In the genomic region with DNA sequence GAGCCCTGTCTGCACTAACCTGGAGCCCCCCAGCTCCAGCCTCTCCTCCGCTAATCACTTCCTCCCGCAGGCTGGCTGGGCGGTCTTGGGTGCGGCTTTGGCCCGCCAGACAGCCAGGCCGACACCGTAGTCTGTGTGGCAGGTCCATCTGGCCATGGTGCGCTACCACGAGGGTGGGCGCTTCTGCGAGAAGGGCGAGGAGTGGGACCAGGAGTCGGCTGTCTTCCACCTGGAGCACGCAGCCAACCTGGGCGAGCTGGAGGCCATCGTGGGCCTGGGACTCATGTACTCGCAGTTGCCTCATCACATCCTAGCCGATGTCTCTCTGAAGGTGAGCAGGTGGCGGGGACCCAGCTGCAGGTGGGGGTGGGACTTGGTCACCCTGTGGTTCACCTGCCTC, we compare ENCODE assay signal across 22 cellular contexts. TPM values are rescaled to one million over a fixed set of nuclear protein-coding genes. Genes with fewer than 3 reads are reported as not detected.
A peak's percentile ranks its signal among the peaks of the same experiment; 100 is the strongest.
DNase-seq lines count a peak whose midpoint lies in the region; ATAC-seq, FAIRE-seq and TF ChIP-seq lines count a peak whose summit lies in the region.
"Had no signal": no experiment of that assay in that cellular context is flagged by ENCODE, and none has a peak within 500 bp of the region (broad histone marks: within the 10 kb centered on the region; RNA-seq: fewer than 3 reads in every experiment).

No MANE protein-coding gene starts in this region.

- H2AK5ac ChIP-seq in neuronal stem cell (ENCODE audit: low read depth, low read length) = no peak overlapping the region

- no peak overlapping the region for H4K8ac ChIP-seq in neuronal stem cell (ENCODE audit: low read depth, low read length)

- POLR2A ChIA-PET in GM12878 (lab: Charles Lee) = interaction anchor here (0.6 kb wide), 1 partner anchor 529 kb away, joined by 3 read pairs; no protein-coding TSS in a partner anchor
- POLR2A ChIA-PET in activated CD4-positive, alpha-beta memory T cell treated with anti-CD3 and anti-CD28 coated beads for 36 hours (lab: Charles Lee) = no interaction called here

- DNase-seq in Right ventricle myocardium inferior (ENCODE audit: missing footprints) (peak; percentile 50), heart left ventricle (no peak), GM12878 (ENCODE audit: low read depth, low spot score) (no peak), neuronal stem cell (ENCODE audit: low spot score) (no peak), nephron progenitor cell (no peak)
- DNase-seq in activated CD4-positive, alpha-beta memory T cell treated with anti-CD3 and anti-CD28 coated beads for 36 hours = no peak
- DNase-seq: ACHN; BE2C; C1 segment of cervical spinal cord; CD4-positive, CD25-positive, alpha-beta regulatory T cell; CD8-positive, alpha-beta memory T cell; COR-L47; GM23248; HCEC 1CT; IMR-90 had no signal

- no peak overlapping the region for H2AFZ ChIP-seq in GM12878 (ENCODE audit: control insufficient read depth, low read depth, low read length)
- no peak overlapping the region for H2AFZ ChIP-seq in neuronal stem cell (ENCODE audit: low read length)
- H2AFZ ChIP-seq: GM23248 had no signal

- no peak overlapping the region for H3K4me3 Mint-ChIP-seq in activated CD4-positive, alpha-beta memory T cell treated with anti-CD3 and anti-CD28 coated beads for 36 hours
- H3K4me3 Mint-ChIP-seq in nephron progenitor cell = no peak overlapping the region
- H3K4me3 Mint-ChIP-seq: CD4-positive, CD25-positive, alpha-beta regulatory T cell; CD8-positive, alpha-beta memory T cell had no signal

- H3K27ac Mint-ChIP-seq in activated CD4-positive, alpha-beta memory T cell treated with anti-CD3 and anti-CD28 coated beads for 36 hours = no peak overlapping the region
- H3K27ac Mint-ChIP-seq in nephron progenitor cell = no peak overlapping the region
- H3K27ac Mint-ChIP-seq: CD4-positive, CD25-positive, alpha-beta regulatory T cell; CD8-positive, alpha-beta memory T cell had no signal

- no peak overlapping the region for H3K14ac ChIP-seq in neuronal stem cell (ENCODE audit: low read length)

- H3K23ac ChIP-seq in neuronal stem cell (ENCODE audit: low read depth, low read length, poor library complexity) = peak overlapping the region; percentile 75

- no peak overlapping the region for H2BK12ac ChIP-seq in neuronal stem cell (ENCODE audit: low read length)

- peaks cover 12% of the 10 kb centered on the region for H3K4me1 Mint-ChIP-seq in activated CD4-positive, alpha-beta memory T cell treated with anti-CD3 and anti-CD28 coated beads for 36 hours (ENCODE audit: low read depth)
- H3K4me1 Mint-ChIP-seq in nephron progenitor cell = no peaks in the 10 kb centered on the region

- no peak for FAIRE-seq in GM12878 (lab: Jason Lieb, UNC)
- FAIRE-seq: A204.1, G401.6, GM12892, GM18507, H54 had no signal

- TF ChIP-seq EP300 in GM12878 (IDR thresholded peaks at IDR 0.05; ENCODE audit: borderline replicate concordance in 1 of 2, control insufficient read depth in 1 of 2, low read depth in 2 of 2, low read length in 2 of 2) = no peak

- RAD21 ChIA-PET in GM12878 (lab: Charles Lee; ENCODE audit: unreplicated experiment) = no interaction called here

- CTCF ChIA-PET in GM12878 (lab: Yijun Ruan, JAX) = no interaction called here
- CTCF ChIA-PET in activated CD4-positive, alpha-beta memory T cell treated with anti-CD3 and anti-CD28 coated beads for 36 hours (lab: Charles Lee) = no interaction called here

- BruUV-seq in GM12878 (replicated peaks; lab: Mats Ljungman, UMichigan) = no TSS peak

- intact Hi-C loops in Right ventricle myocardium inferior (cut with DNase I) = no loop called here
- intact Hi-C loops in heart left ventricle (cut with DNase I) = no loop called here
- intact Hi-C loops in GM12878 (cut with micrococcal nuclease; ENCODE audit: unreplicated experiment) = no loop called here
- intact Hi-C loops in activated CD4-positive, alpha-beta memory T cell treated with anti-CD3 and anti-CD28 coated beads for 36 hours (cut with micrococcal nuclease) = no loop called here

- ATAC-seq in Right ventricle myocardium inferior (no peak), heart left ventricle (no peak), GM12878 (no peak), HG03175 (IDR thresholded peaks at IDR 0.05; ENCODE audit: unreplicated experiment) (no peak)

- H3K4ac ChIP-seq in neuronal stem cell (ENCODE audit: low read length) = no peak overlapping the region

- H2BK5ac ChIP-seq in neuronal stem cell (ENCODE audit: low read length) = no peak overlapping the region

- no peak for TF ChIP-seq RAD21 in GM12878 (IDR thresholded peaks at IDR 0.05; ENCODE audit: insufficient read depth, low read depth, low read length)

- no peak overlapping the region for H2BK120ac ChIP-seq in neuronal stem cell (ENCODE audit: low read depth, low read length)

- WGBS in heart left ventricle, 4 donors = 93 to 98% (median 98%) methylated on average over 13 to 19 of the region's 19 CpGs
- 97% methylated on average over 19 of the region's 19 CpGs for WGBS in GM12878 (ENCODE audit: insufficient coverage, insufficient replicate concordance, low lambda C conversion rate, missing lambda C conversion rate)
- no CpG with 5 or more reads among the region's 19 CpGs for WGBS in neuronal stem cell (ENCODE audit: extremely low coverage in 2 of 2, insufficient read length in 2 of 2, insufficient replicate concordance in 1 of 2), 2 donors

- no peaks in the 10 kb centered on the region for H3K27me3 Mint-ChIP-seq in activated CD4-positive, alpha-beta memory T cell treated with anti-CD3 and anti-CD28 coated beads for 36 hours
- H3K27me3 Mint-ChIP-seq in nephron progenitor cell (ENCODE audit: low read depth, poor library complexity) = no peaks in the 10 kb centered on the region
- H3K27me3 Mint-ChIP-seq: CD4-positive, CD25-positive, alpha-beta regulatory T cell; CD8-positive, alpha-beta memory T cell had no signal

- H3K4me3 ChIP-seq in heart left ventricle (no peak overlapping the region), GM12878 (no peak overlapping the region), neuronal stem cell (ENCODE audit: low read length in 2 of 2) (no peak overlapping the region)
- H3K4me3 ChIP-seq: GM23248 had no signal

- H3K27me3 ChIP-seq in heart left ventricle = no peaks in the 10 kb centered on the region
- H3K27me3 ChIP-seq in GM12878 (replicated peaks in 1 of 2; ENCODE audit: control insufficient read depth in 2 of 2, insufficient read depth in 2 of 2, low read length in 1 of 2) = no peaks in the 10 kb centered on the region
- no peaks in the 10 kb centered on the region for H3K27me3 ChIP-seq in neuronal stem cell (ENCODE audit: control insufficient read depth in 3 of 3, insufficient read depth in 3 of 3, low read depth in 1 of 3, low read length in 3 of 3)
- H3K27me3 ChIP-seq: BE2C had no signal

- H3K9me3 ChIP-seq in heart left ventricle = no peaks in the 10 kb centered on the region
- H3K9me3 ChIP-seq in GM12878 (replicated peaks; ENCODE audit: control insufficient read depth, insufficient read depth, low read length) = no peaks in the 10 kb centered on the region
- H3K9me3 ChIP-seq in neuronal stem cell (replicated peaks in 1 of 2; ENCODE audit: control insufficient read depth in 2 of 2, insufficient read depth in 1 of 2, low read depth in 1 of 2, low read length in 2 of 2) = peaks cover 0 to 2% of the 10 kb centered on the region in 2 donors
- H3K9me3 ChIP-seq: BE2C had no signal

- TF ChIP-seq POLR2A in heart left ventricle (IDR thresholded peaks at IDR 0.05) = no peak
- peak; percentile 16; the same call in 1 of the 2 replicates for TF ChIP-seq POLR2A in GM12878 (IDR thresholded peaks at IDR 0.05; ENCODE audit: low read depth, low read length)

- H4K20me1 ChIP-seq in GM12878 (ENCODE audit: control insufficient read depth, insufficient read depth) = no peaks in the 10 kb centered on the region

- peaks cover 19% of the 10 kb centered on the region for H3K36me3 Mint-ChIP-seq in activated CD4-positive, alpha-beta memory T cell treated with anti-CD3 and anti-CD28 coated beads for 36 hours
- H3K36me3 Mint-ChIP-seq in nephron progenitor cell (ENCODE audit: low read depth) = peaks cover 32% of the 10 kb centered on the region

- H4K91ac ChIP-seq in neuronal stem cell (ENCODE audit: low read depth, low read length, poor library complexity) = no peak overlapping the region

- TF ChIP-seq CTCF in heart left ventricle (IDR thresholded peaks at IDR 0.05) (no peak), GM12878 (IDR thresholded peaks at IDR 0.05 in 2 of 3, conservative IDR thresholded peaks at IDR 0.05 in 1 of 3; ENCODE audit: control insufficient read depth in 2 of 3, extremely low read depth in 1 of 3, insufficient read depth in 1 of 3, low read depth in 3 of 3, low read length in 3 of 3) (no peak), nephron progenitor cell (IDR thresholded peaks at IDR 0.05) (no peak)

- H3K9ac ChIP-seq in GM12878 (ENCODE audit: control insufficient read depth, insufficient read depth, low read length) = no peak overlapping the region
- H3K9ac ChIP-seq in neuronal stem cell (ENCODE audit: low read depth, low read length, poor library complexity) = no peak overlapping the region
- H3K9ac ChIP-seq: GM23248 had no signal

- H3K79me2 ChIP-seq in GM12878 (ENCODE audit: control insufficient read depth, insufficient read depth, low read length) = no peaks in the 10 kb centered on the region

- no peaks in the 10 kb centered on the region for H3K9me3 Mint-ChIP-seq in activated CD4-positive, alpha-beta memory T cell treated with anti-CD3 and anti-CD28 coated beads for 36 hours
- H3K9me3 Mint-ChIP-seq in nephron progenitor cell = no peaks in the 10 kb centered on the region
- H3K9me3 Mint-ChIP-seq: CD4-positive, CD25-positive, alpha-beta regulatory T cell; CD8-positive, alpha-beta memory T cell had no signal

- H3K79me1 ChIP-seq in neuronal stem cell (ENCODE audit: low read depth, low read length) = no peaks in the 10 kb centered on the region

- no peak overlapping the region for H3K27ac ChIP-seq in heart left ventricle
- H3K27ac ChIP-seq in GM12878 (ENCODE audit: control insufficient read depth, insufficient read depth) = no peak overlapping the region
- H3K27ac ChIP-seq in neuronal stem cell (replicated peaks; ENCODE audit: low read length) = no peak overlapping the region
- H3K27ac ChIP-seq: GM23248, HL-60 had no signal

- H3K4me2 ChIP-seq in GM12878 (ENCODE audit: control insufficient read depth, insufficient read depth) (no peak overlapping the region), neuronal stem cell (ENCODE audit: insufficient read depth, low read length, poor library complexity, severe bottlenecking) (no peak overlapping the region)

- SMC1A ChIA-PET in GM12878 (lab: Charles Lee; ENCODE audit: uncharacterized antibody, unreplicated experiment) = interaction anchor here (0.5 kb wide), 1 partner anchor 45 kb away, joined by 3 read pairs; no protein-coding TSS in a partner anchor

- peaks cover 3 to 98% (median 94%) of the 10 kb centered on the region in 9 donors for H3K36me3 ChIP-seq in heart left ventricle
- peaks cover 12 to 17% of the 10 kb centered on the region in 2 experiments for H3K36me3 ChIP-seq in GM12878 (ENCODE audit: control insufficient read depth in 2 of 2, insufficient read depth in 2 of 2, low read length in 1 of 2)
- H3K36me3 ChIP-seq in neuronal stem cell (replicated peaks in 1 of 2; ENCODE audit: control insufficient read depth in 2 of 2, insufficient read depth in 2 of 2, low read length in 2 of 2) = peaks cover 3 to 19% of the 10 kb centered on the region in 2 donors

- in situ Hi-C loops in GM12878 (cut with MboI) = no loop called here

- H2BK15ac ChIP-seq in neuronal stem cell (ENCODE audit: low read length) = no peak overlapping the region

- H3K4me1 ChIP-seq in heart left ventricle (no peaks in the 10 kb centered on the region), GM12878 (ENCODE audit: control insufficient read depth, insufficient read depth, low read length) (no peaks in the 10 kb centered on the region), neuronal stem cell (ENCODE audit: control insufficient read depth in 2 of 2, insufficient read depth in 1 of 2, low read depth in 1 of 2, low read length in 2 of 2) (no peaks in the 10 kb centered on the region)
- H3K4me1 ChIP-seq: BE2C had no signal

- no peak overlapping the region for H3K18ac ChIP-seq in neuronal stem cell (ENCODE audit: low read length)

RNA-seq across cellular contexts. Expression of gene POLR3E, which starts 30.7 kb away (rescaled TPM):
- total RNA-seq in Right ventricle myocardium inferior (36.4 TPM), heart left ventricle (10 to 100 TPM; 27.7 to 72.6 (median 31.3) TPM), GM12878 (2014; rRNA removed) (34.6 and 36.8 TPM in 2 replicates), GM12878 (2014; rRNA removed; fragmentation: Illumina TruSeq; extraction: Trizol) (39.1 and 41.0 TPM in 2 replicates), GM12878 (2021) (52.0 and 54.0 TPM in 2 replicates)
- polyA plus RNA-seq in heart left ventricle (10 to 100 TPM; 15.2 to 36.0 TPM), GM12878 (2011; rRNA removed) (49.4 and 79.5 TPM in 2 replicates), GM12878 (2014; fragmentation: Illumina TruSeq; extraction: Trizol) (30.0 and 57.6 TPM in 2 replicates), GM12878 (2014; fragmentation: Nextera tagmentation; extraction: Ambion mirVana) (10 to 100 TPM; 11.1 to 15.5 TPM), GM12878 (2014; rRNA removed) (42.0 and 48.5 TPM in 2 replicates), GM12878 (2016; fragmentation: Nextera tagmentation; extraction: Ambion mirVana) (10 to 100 TPM; 35.2 to 40.2 TPM)
- total RNA-seq in GM12878 (2013; cell fraction: nucleolus; rRNA removed) = 132 and 140 TPM in 2 replicates
- 11.1 TPM for polyA plus RNA-seq in GM12878 (2011; ENCODE audit: low read depth)
- polyA plus RNA-seq in GM12878 (2011; cell fraction: cytosol; rRNA removed) = 66.7 and 74.8 TPM in 2 replicates
- polyA plus RNA-seq in GM12878 (2011; cell fraction: nucleus; rRNA removed) = 151 and 224 TPM in 2 replicates
- polyA plus RNA-seq in GM12878 (2012) = 21.4 and 23.0 TPM in 2 replicates
- polyA minus RNA-seq in GM12878 (2011; rRNA and poly(A)+ RNA removed) = 180 and 257 TPM in 2 replicates
- polyA minus RNA-seq in GM12878 (2011; cell fraction: cytosol; rRNA and poly(A)+ RNA removed) = 22.6 and 39.0 TPM in 2 replicates
- polyA minus RNA-seq in GM12878 (2011; cell fraction: nucleus; rRNA and poly(A)+ RNA removed) = 44.4 and 81.2 TPM in 2 replicates
- polyA plus RNA-seq in neuronal stem cell (2013, experiment 1 of 2) = 36.5 TPM
- polyA plus RNA-seq in neuronal stem cell (2013, experiment 2 of 2) = 36.0 TPM
- 10 to 100 TPM; 75.0 to 80.3 TPM for total RNA-seq in activated CD4-positive, alpha-beta memory T cell treated with anti-CD3 and anti-CD28 coated beads for 36 hours
